Comparison of ENCODE assay signal across 41 cellular contexts in the genomic region with DNA sequence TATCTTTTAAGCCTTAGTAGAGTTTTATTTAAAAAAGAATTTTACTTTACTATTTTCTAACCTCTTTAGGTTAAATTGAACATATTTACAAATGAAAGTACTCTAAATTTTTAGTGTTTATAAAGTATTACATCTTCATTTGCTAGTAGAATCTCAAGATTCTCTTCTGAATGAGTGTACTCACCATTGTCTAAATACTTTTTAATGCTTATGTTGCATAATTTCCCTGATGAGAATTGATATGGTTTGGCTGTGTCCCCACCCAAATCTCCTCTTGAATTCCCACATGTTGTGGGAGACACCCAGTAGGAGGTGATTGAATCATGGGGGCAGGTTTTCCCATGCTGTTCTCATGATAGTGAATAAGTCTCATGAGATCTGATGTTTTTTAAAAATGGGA. TPM values are rescaled to one million over a fixed set of nuclear protein-coding genes. Genes with fewer than 3 reads are reported as not detected.
"Had no signal": no experiment of that assay in that cellular context is flagged by ENCODE, and none has a peak within 500 bp of the region (broad histone marks: within the 10 kb centered on the region; RNA-seq: fewer than 3 reads in every experiment).

No MANE protein-coding gene starts in this region.

- FAIRE-seq: astrocyte, bronchial epithelial cell had no signal

- H3K4me1 Mint-ChIP-seq: activated naive CD4-positive, alpha-beta T cell treated with anti-CD3 and anti-CD28 coated beads, Interleukin-2, amount 10 ng/mL, durations not matched to agents 7 days and 5 days; activated naive CD4-positive, alpha-beta T cell treated with anti-CD3 and anti-CD28 coated beads, Interleukin-2, amount 50 U/mL, for 24 hours; activated naive CD8-positive, alpha-beta T cell treated with anti-CD3 and anti-CD28 coated beads for 36 hours; activated naive CD8-positive, alpha-beta T cell treated with anti-CD3 and anti-CD28 coated beads, Interleukin-2, amount 10 ng/mL, durations not matched to agents 7 days and 5 days; activated naive CD8-positive, alpha-beta T cell treated with anti-CD3 and anti-CD28 coated beads, Interleukin-2, amount 50 U/mL, for 24 hours; activated T-helper 17 cell treated with anti-CD3 and anti-CD28 coated beads, Interleukin-2, amount 50 U/mL, for 72 hours; central memory CD8-positive, alpha-beta T cell had no signal

- H3K4me3 ChIP-seq: adrenal gland, ascending aorta, body of pancreas, breast epithelium, cardiac muscle cell had no signal

- H3K9me3 Mint-ChIP-seq: activated naive CD4-positive, alpha-beta T cell treated with anti-CD3 and anti-CD28 coated beads for 36 hours; activated naive CD4-positive, alpha-beta T cell treated with anti-CD3 and anti-CD28 coated beads, Interleukin-2, amount 10 ng/mL, durations not matched to agents 7 days and 5 days; activated naive CD4-positive, alpha-beta T cell treated with anti-CD3 and anti-CD28 coated beads, Interleukin-2, amount 50 U/mL, for 24 hours; activated naive CD8-positive, alpha-beta T cell treated with anti-CD3 and anti-CD28 coated beads, Interleukin-2, amount 10 ng/mL, durations not matched to agents 7 days and 5 days; activated naive CD8-positive, alpha-beta T cell treated with anti-CD3 and anti-CD28 coated beads, Interleukin-2, amount 50 U/mL, for 24 hours; activated T-cell treated with anti-CD3 and anti-CD28 coated beads, Interleukin-2, amount 50 U/mL, for 24 hours; activated T-cell treated with anti-CD3 and anti-CD28 coated beads, Interleukin-2, amount 50 U/mL, for 4 hours; activated T-helper 1 cell treated with anti-CD3 and anti-CD28 coated beads, Interleukin-12 subunit alpha, Interleukin-12 subunit beta, Interleukin-2, Interleukin-4 antibody, amounts not matched to agents 30 ng/mL and 10 ng/mL and 1 ng/mL, durations not matched to agents 14 hours and 24 hours and 36 hours; activated T-helper 2 cell treated with anti-CD3 and anti-CD28 coated beads, Interferon-gamma antibody, Interleukin-2, Interleukin-4, amounts not matched to agents 10 μg/mL and 5 μg/mL and 100 μg/mL, durations not matched to agents 14 hours and 24 hours and 36 hours had no signal

- H3K27me3 Mint-ChIP-seq: activated naive CD4-positive, alpha-beta T cell treated with anti-CD3 and anti-CD28 coated beads, Interleukin-2, amount 10 ng/mL, durations not matched to agents 7 days and 5 days; activated naive CD8-positive, alpha-beta T cell treated with anti-CD3 and anti-CD28 coated beads, Interleukin-2, amount 10 ng/mL, durations not matched to agents 7 days and 5 days had no signal

- H3K36me3 ChIP-seq: adrenal gland, ascending aorta, brain microvascular endothelial cell, breast epithelium, cardiac muscle cell had no signal

- H3K4me3 Mint-ChIP-seq: activated naive CD4-positive, alpha-beta T cell treated with anti-CD3 and anti-CD28 coated beads for 36 hours; activated naive CD4-positive, alpha-beta T cell treated with anti-CD3 and anti-CD28 coated beads, Interleukin-2, amount 10 ng/mL, durations not matched to agents 7 days and 5 days; activated naive CD4-positive, alpha-beta T cell treated with anti-CD3 and anti-CD28 coated beads, Interleukin-2, amount 50 U/mL, for 24 hours; activated naive CD8-positive, alpha-beta T cell; activated naive CD8-positive, alpha-beta T cell treated with anti-CD3 and anti-CD28 coated beads for 36 hours; activated naive CD8-positive, alpha-beta T cell treated with anti-CD3 and anti-CD28 coated beads, Interleukin-2, amount 10 ng/mL, durations not matched to agents 7 days and 5 days; activated naive CD8-positive, alpha-beta T cell treated with anti-CD3 and anti-CD28 coated beads, Interleukin-2, amount 50 U/mL, for 24 hours; activated T-cell treated with anti-CD3 and anti-CD28 coated beads, Interleukin-2, amount 50 U/mL, for 24 hours; activated T-cell treated with anti-CD3 and anti-CD28 coated beads, Interleukin-2, amount 50 U/mL, for 4 hours; activated T-cell treated with anti-CD3 and anti-CD28 coated beads, Interleukin-2, amount 50 U/mL, for 72 hours; activated T-helper 1 cell treated with anti-CD3 and anti-CD28 coated beads, Interleukin-12 subunit alpha, Interleukin-12 subunit beta, Interleukin-2, Interleukin-4 antibody, amounts not matched to agents 30 ng/mL and 10 ng/mL and 1 ng/mL, durations not matched to agents 14 hours and 24 hours and 36 hours; activated T-helper 17 cell treated with anti-CD3 and anti-CD28 coated beads, Interleukin-2, amount 50 U/mL, for 72 hours; brain; central memory CD8-positive, alpha-beta T cell had no signal

- ATAC-seq: activated naive CD4-positive, alpha-beta T cell treated with anti-CD3 and anti-CD28 coated beads, Interleukin-2, amount 50 U/mL, for 72 hours; activated naive CD8-positive, alpha-beta T cell treated with anti-CD3 and anti-CD28 coated beads, Interleukin-2, amount 50 U/mL, for 24 hours; activated T-cell treated with anti-CD3 and anti-CD28 coated beads, Interleukin-2, amount 50 U/mL, for 4 hours; activated T-cell treated with anti-CD3 and anti-CD28 coated beads, Interleukin-2, amount 50 U/mL, for 72 hours; activated T-helper 17 cell treated with anti-CD3 and anti-CD28 coated beads, Interleukin-2, amount 50 U/mL, for 72 hours; body of pancreas had no signal

- H3K27me3 ChIP-seq: adrenal gland, ascending aorta, brain microvascular endothelial cell, breast epithelium, cardiac muscle cell had no signal

- H3K27ac Mint-ChIP-seq: activated naive CD4-positive, alpha-beta T cell treated with anti-CD3 and anti-CD28 coated beads for 36 hours; activated naive CD4-positive, alpha-beta T cell treated with anti-CD3 and anti-CD28 coated beads, Interleukin-2, amount 10 ng/mL, durations not matched to agents 7 days and 5 days; activated naive CD4-positive, alpha-beta T cell treated with anti-CD3 and anti-CD28 coated beads, Interleukin-2, amount 50 U/mL, for 24 hours; activated naive CD4-positive, alpha-beta T cell treated with anti-CD3 and anti-CD28 coated beads, Interleukin-2, amount 50 U/mL, for 72 hours; activated naive CD8-positive, alpha-beta T cell; activated naive CD8-positive, alpha-beta T cell treated with anti-CD3 and anti-CD28 coated beads for 36 hours; activated naive CD8-positive, alpha-beta T cell treated with anti-CD3 and anti-CD28 coated beads, Interleukin-2, amount 10 ng/mL, durations not matched to agents 7 days and 5 days; activated naive CD8-positive, alpha-beta T cell treated with anti-CD3 and anti-CD28 coated beads, Interleukin-2, amount 50 U/mL, for 24 hours; activated T-cell treated with anti-CD3 and anti-CD28 coated beads, Interleukin-2, amount 50 U/mL, for 24 hours; activated T-cell treated with anti-CD3 and anti-CD28 coated beads, Interleukin-2, amount 50 U/mL, for 72 hours; activated T-helper 1 cell treated with anti-CD3 and anti-CD28 coated beads, Interleukin-12 subunit alpha, Interleukin-12 subunit beta, Interleukin-2, Interleukin-4 antibody, amounts not matched to agents 30 ng/mL and 10 ng/mL and 1 ng/mL, durations not matched to agents 14 hours and 24 hours and 36 hours; activated T-helper 17 cell treated with anti-CD3 and anti-CD28 coated beads, Interleukin-2, amount 50 U/mL, for 72 hours; activated T-helper 2 cell treated with anti-CD3 and anti-CD28 coated beads, Interferon-gamma antibody, Interleukin-2, Interleukin-4, amounts not matched to agents 10 μg/mL and 5 μg/mL and 100 μg/mL, durations not matched to agents 14 hours and 24 hours and 36 hours; brain had no signal

- H3K27ac ChIP-seq: adrenal gland, ascending aorta, body of pancreas, brain microvascular endothelial cell, breast epithelium, cardiac muscle cell had no signal

- H3K9me3 ChIP-seq: body of pancreas had no signal

- DNase-seq: activated effector memory CD4-positive, alpha-beta T cell treated with anti-CD3 and anti-CD28 coated beads, Interleukin-2, amount 50 U/mL, for 16 hours; activated effector memory CD4-positive, alpha-beta T cell treated with Interleukin-2 at 50 U/mL for 16 hours; activated gamma-delta T cell; activated gamma-delta T cell treated with Interleukin-2 at 50 U/mL for 16 hours; activated naive CD4-positive, alpha-beta T cell; activated naive CD4-positive, alpha-beta T cell treated with anti-CD3 and anti-CD28 coated beads for 36 hours; activated naive CD4-positive, alpha-beta T cell treated with anti-CD3 and anti-CD28 coated beads, Interleukin-2, amount 10 ng/mL, durations not matched to agents 7 days and 5 days; activated naive CD4-positive, alpha-beta T cell treated with anti-CD3 and anti-CD28 coated beads, Interleukin-2, amount 50 U/mL, for 16 hours; activated naive CD4-positive, alpha-beta T cell treated with Interleukin-2 at 50 U/mL for 16 hours; activated naive CD8-positive, alpha-beta T cell treated with anti-CD3 and anti-CD28 coated beads for 36 hours; activated naive CD8-positive, alpha-beta T cell treated with anti-CD3 and anti-CD28 coated beads, Interleukin-2, amount 10 ng/mL, durations not matched to agents 7 days and 5 days; activated naive CD8-positive, alpha-beta T cell treated with anti-CD3 and anti-CD28 coated beads, Interleukin-2, amount 50 U/mL, for 24 hours; activated T-cell treated with anti-CD3 and anti-CD28 coated beads, Interleukin-2, amount 50 U/mL, for 1 hour; activated T-cell treated with anti-CD3 and anti-CD28 coated beads, Interleukin-2, amount 50 U/mL, for 24 hours; activated T-cell treated with anti-CD3 and anti-CD28 coated beads, Interleukin-2, amount 50 U/mL, for 4 hours; activated T-cell treated with anti-CD3 and anti-CD28 coated beads, Interleukin-2, amount 50 U/mL, for 48 hours; activated T-cell treated with anti-CD3 and anti-CD28 coated beads, Interleukin-2, amount 50 U/mL, for 72 hours; adrenal gland; amniotic stem cell; amygdala; anterior cingulate cortex; aorta; body of pancreas; brain microvascular endothelial cell; caudate nucleus; central memory CD4-positive, alpha-beta T cell; cerebellar nuclear complex had no signal

- H3K4me1 ChIP-seq: adrenal gland, ascending aorta, body of pancreas, breast epithelium had no signal

RNA-seq across cellular contexts. Expression of gene VIP, which starts 53.6 kb away (rescaled TPM):
- total RNA-seq: activated naive CD4-positive, alpha-beta T cell treated with anti-CD3 and anti-CD28 coated beads for 36 hours; activated naive CD4-positive, alpha-beta T cell treated with anti-CD3 and anti-CD28 coated beads, Interleukin-2, amount 50 U/mL, for 72 hours; activated naive CD8-positive, alpha-beta T cell treated with anti-CD3 and anti-CD28 coated beads for 36 hours; activated naive CD8-positive, alpha-beta T cell treated with anti-CD3 and anti-CD28 coated beads, Interleukin-2, amount 10 ng/mL, durations not matched to agents 7 days and 5 days; activated T-cell treated with anti-CD3 and anti-CD28 coated beads, Interleukin-2, amount 50 U/mL, for 4 hours; activated T-cell treated with anti-CD3 and anti-CD28 coated beads, Interleukin-2, amount 50 U/mL, for 72 hours; activated T-helper 1 cell treated with anti-CD3 and anti-CD28 coated beads, Interleukin-12 subunit alpha, Interleukin-12 subunit beta, Interleukin-2, Interleukin-4 antibody, amounts not matched to agents 30 ng/mL and 10 ng/mL and 1 ng/mL, durations not matched to agents 14 hours and 24 hours and 36 hours; activated T-helper 17 cell treated with anti-CD3 and anti-CD28 coated beads, Interleukin-2, amount 50 U/mL, for 72 hours; activated T-helper 2 cell treated with anti-CD3 and anti-CD28 coated beads, Interferon-gamma antibody, Interleukin-2, Interleukin-4, amounts not matched to agents 10 μg/mL and 5 μg/mL and 100 μg/mL, durations not matched to agents 14 hours and 24 hours and 36 hours; ascending aorta; cardiac muscle cell; chondrocyte had no signal
- polyA plus RNA-seq: cardiac muscle cell had no signal
